ENCODE assay signal across 1 cellular context in the genomic region with DNA sequence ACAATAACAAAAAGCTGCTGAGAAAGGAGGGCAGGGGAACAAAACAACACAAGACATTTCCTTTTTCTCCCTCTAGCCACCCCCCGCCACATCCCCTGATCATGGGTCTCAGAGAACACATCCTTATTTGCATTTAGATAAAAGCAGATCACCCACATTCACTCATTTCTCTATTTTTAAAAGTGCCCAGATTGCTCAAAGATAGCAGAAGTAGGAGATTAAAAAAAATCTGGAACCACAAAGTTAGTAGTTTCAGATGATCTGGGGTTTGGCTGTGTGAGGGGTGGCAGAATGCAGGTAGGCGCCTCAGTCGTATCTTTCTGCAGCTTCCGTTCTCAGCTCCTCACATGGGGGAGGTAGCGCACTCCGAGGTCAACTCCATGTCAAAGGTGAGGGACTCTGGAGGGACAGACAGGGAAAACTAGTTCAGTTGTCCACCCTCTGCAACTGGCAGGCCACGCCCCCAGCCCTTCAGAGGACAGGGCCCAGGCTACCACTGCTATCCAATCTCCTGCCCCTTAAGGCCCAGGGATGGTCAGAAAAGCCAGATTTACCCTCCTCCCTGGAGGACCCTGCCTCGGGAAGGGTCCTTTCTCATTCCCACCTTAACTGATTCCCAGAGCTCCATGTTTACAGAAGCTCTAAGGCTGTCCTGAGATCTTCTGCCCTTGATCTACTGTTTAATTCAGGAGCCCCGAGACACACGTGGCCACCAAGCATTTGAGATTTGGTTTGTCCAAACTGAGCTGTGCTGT.
A peak's percentile ranks its signal among the peaks of the same experiment; 100 is the strongest.
TF ChIP-seq lines count a peak whose summit lies in the region.

No MANE protein-coding gene starts in this region.

TF ChIP-seq in K562, 482 proteins besides CTCF, POLR2A, EP300 and RAD21 (continued from another document and continues in another):
- TF ChIP-seq, protein P1, sequence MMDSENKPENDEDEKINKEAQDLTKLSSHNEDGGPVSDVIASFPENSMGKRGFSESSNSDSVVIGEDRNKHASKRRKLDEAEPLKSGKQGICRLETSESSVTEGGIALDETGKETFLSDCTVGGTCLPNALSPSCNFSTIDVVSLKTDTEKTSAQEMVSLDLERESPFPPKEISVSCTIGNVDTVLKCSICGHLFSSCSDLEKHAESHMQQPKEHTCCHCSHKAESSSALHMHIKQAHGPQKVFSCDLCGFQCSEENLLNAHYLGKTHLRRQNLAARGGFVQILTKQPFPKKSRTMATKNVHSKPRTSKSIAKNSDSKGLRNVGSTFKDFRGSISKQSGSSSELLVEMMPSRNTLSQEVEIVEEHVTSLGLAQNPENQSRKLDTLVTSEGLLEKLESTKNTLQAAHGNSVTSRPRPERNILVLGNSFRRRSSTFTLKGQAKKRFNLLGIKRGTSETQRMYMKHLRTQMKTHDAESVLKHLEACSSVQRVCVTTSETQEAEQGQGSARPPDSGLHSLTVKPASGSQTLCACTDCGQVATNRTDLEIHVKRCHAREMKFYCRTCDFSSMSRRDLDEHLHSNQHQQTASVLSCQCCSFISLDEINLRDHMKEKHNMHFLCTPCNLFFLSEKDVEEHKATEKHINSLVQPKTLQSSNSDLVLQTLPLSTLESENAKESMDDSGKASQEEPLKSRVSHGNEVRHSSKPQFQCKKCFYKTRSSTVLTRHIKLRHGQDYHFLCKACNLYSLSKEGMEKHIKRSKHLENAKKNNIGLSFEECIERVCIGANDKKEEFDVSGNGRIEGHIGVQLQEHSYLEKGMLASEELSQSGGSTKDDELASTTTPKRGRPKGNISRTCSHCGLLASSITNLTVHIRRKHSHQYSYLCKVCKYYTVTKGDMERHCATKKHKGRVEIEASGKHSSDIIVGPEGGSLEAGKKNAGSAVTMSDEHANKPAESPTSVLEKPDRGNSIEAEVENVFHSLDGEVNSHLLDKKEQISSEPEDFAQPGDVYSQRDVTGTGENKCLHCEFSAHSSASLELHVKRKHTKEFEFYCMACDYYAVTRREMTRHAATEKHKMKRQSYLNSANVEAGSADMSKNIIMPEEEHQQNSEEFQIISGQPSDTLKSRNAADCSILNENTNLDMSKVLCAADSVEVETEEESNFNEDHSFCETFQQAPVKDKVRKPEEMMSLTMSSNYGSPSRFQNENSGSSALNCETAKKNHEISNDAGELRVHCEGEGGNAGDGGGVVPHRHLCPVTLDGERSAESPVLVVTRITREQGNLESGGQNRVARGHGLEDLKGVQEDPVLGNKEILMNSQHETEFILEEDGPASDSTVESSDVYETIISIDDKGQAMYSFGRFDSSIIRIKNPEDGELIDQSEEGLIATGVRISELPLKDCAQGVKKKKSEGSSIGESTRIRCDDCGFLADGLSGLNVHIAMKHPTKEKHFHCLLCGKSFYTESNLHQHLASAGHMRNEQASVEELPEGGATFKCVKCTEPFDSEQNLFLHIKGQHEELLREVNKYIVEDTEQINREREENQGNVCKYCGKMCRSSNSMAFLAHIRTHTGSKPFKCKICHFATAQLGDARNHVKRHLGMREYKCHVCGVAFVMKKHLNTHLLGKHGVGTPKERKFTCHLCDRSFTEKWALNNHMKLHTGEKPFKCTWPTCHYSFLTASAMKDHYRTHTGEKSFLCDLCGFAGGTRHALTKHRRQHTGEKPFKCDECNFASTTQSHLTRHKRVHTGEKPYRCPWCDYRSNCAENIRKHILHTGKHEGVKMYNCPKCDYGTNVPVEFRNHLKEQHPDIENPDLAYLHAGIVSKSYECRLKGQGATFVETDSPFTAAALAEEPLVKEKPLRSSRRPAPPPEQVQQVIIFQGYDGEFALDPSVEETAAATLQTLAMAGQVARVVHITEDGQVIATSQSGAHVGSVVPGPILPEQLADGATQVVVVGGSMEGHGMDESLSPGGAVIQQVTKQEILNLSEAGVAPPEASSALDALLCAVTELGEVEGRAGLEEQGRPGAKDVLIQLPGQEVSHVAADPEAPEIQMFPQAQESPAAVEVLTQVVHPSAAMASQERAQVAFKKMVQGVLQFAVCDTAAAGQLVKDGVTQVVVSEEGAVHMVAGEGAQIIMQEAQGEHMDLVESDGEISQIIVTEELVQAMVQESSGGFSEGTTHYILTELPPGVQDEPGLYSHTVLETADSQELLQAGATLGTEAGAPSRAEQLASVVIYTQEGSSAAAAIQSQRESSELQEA (IDR thresholded peaks at IDR 0.05; ENCODE audit: low read depth): no peak
- TF ChIP-seq, protein P2, sequence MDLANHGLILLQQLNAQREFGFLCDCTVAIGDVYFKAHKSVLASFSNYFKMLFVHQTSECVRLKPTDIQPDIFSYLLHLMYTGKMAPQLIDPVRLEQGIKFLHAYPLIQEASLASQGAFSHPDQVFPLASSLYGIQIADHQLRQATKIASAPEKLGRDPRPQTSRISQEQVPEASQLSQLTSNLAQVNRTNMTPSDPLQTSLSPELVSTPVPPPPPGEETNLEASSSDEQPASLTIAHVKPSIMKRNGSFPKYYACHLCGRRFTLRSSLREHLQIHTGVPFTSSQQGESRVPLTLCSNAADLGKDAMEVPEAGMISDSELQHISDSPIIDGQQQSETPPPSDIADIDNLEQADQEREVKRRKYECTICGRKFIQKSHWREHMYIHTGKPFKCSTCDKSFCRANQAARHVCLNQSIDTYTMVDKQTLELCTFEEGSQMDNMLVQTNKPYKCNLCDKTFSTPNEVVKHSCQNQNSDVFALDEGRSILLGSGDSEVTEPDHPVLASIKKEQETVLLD (IDR thresholded peaks at IDR 0.05): no peak; the same call in 1 of the 2 replicates
- TF ChIP-seq KLF6 (CRISPR knock-in tag; IDR thresholded peaks at IDR 0.05; ENCODE audit: borderline replicate concordance) (no peak), L3MBTL2 (IDR thresholded peaks at IDR 0.05) (peak; percentile 81), FOXJ2 (tag; IDR thresholded peaks at IDR 0.05) (no peak), NR1H2 (CRISPR knock-in tag; IDR thresholded peaks at IDR 0.05) (no peak), DIDO1 (tag; IDR thresholded peaks at IDR 0.05; ENCODE audit: low read depth) (no peak), CREBBP (IDR thresholded peaks at IDR 0.05; ENCODE audit: low read depth, low read length) (no peak), HMGN3 (IDR thresholded peaks at IDR 0.05; ENCODE audit: borderline replicate concordance, extremely low read depth, insufficient read length, low read depth, low read length) (no peak), RBM17 (IDR thresholded peaks at IDR 0.05; ENCODE audit: borderline replicate concordance, low read depth, low read length) (no peak), ZC3H11A (IDR thresholded peaks at IDR 0.05; ENCODE audit: low read depth, low read length) (no peak), ZC3H4 (CRISPR knock-in tag; IDR thresholded peaks at IDR 0.05; ENCODE audit: borderline replicate concordance) (no peak), NFATC3 (IDR thresholded peaks at IDR 0.05) (0 out of 2 replicates have a peak, but pooled peaks have one; percentile 54), RNF2 (IDR thresholded peaks at IDR 0.05) (peak; percentile 95), FOXK1 (CRISPR knock-in tag; IDR thresholded peaks at IDR 0.05; ENCODE audit: borderline replicate concordance) (no peak), ZNF146 (CRISPR knock-in tag; IDR thresholded peaks at IDR 0.05; ENCODE audit: unreplicated experiment) (no peak), NBN (IDR thresholded peaks at IDR 0.05; ENCODE audit: low read depth) (no peak), SMARCC2 (IDR thresholded peaks at IDR 0.05; ENCODE audit: low read depth) (no peak), PHF8 (IDR thresholded peaks at IDR 0.05; ENCODE audit: borderline replicate concordance, low read length) (no peak), SLC30A9 (CRISPR knock-in tag; IDR thresholded peaks at IDR 0.05) (no peak)
- TF ChIP-seq, protein P3, sequence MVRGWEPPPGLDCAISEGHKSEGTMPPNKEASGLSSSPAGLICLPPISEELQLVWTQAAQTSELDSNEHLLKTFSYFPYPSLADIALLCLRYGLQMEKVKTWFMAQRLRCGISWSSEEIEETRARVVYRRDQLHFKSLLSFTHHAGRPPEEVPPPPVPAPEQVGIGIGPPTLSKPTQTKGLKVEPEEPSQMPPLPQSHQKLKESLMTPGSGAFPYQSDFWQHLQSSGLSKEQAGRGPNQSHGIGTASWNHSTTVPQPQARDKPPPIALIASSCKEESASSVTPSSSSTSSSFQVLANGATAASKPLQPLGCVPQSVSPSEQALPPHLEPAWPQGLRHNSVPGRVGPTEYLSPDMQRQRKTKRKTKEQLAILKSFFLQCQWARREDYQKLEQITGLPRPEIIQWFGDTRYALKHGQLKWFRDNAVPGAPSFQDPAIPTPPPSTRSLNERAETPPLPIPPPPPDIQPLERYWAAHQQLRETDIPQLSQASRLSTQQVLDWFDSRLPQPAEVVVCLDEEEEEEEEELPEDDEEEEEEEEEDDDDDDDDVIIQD (CRISPR knock-in tag; IDR thresholded peaks at IDR 0.05): 0 out of 2 replicates have a peak, but pooled peaks have one; percentile 25
- TF ChIP-seq, protein P4, sequence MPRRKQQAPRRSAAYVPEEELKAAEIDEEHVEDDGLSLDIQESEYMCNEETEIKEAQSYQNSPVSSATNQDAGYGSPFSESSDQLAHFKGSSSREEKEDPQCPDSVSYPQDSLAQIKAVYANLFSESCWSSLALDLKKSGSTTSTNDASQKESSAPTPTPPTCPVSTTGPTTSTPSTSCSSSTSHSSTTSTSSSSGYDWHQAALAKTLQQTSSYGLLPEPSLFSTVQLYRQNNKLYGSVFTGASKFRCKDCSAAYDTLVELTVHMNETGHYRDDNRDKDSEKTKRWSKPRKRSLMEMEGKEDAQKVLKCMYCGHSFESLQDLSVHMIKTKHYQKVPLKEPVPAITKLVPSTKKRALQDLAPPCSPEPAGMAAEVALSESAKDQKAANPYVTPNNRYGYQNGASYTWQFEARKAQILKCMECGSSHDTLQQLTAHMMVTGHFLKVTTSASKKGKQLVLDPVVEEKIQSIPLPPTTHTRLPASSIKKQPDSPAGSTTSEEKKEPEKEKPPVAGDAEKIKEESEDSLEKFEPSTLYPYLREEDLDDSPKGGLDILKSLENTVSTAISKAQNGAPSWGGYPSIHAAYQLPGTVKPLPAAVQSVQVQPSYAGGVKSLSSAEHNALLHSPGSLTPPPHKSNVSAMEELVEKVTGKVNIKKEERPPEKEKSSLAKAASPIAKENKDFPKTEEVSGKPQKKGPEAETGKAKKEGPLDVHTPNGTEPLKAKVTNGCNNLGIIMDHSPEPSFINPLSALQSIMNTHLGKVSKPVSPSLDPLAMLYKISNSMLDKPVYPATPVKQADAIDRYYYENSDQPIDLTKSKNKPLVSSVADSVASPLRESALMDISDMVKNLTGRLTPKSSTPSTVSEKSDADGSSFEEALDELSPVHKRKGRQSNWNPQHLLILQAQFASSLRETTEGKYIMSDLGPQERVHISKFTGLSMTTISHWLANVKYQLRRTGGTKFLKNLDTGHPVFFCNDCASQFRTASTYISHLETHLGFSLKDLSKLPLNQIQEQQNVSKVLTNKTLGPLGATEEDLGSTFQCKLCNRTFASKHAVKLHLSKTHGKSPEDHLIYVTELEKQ (CRISPR knock-in tag; IDR thresholded peaks at IDR 0.05): no peak
- TF ChIP-seq, protein P5, sequence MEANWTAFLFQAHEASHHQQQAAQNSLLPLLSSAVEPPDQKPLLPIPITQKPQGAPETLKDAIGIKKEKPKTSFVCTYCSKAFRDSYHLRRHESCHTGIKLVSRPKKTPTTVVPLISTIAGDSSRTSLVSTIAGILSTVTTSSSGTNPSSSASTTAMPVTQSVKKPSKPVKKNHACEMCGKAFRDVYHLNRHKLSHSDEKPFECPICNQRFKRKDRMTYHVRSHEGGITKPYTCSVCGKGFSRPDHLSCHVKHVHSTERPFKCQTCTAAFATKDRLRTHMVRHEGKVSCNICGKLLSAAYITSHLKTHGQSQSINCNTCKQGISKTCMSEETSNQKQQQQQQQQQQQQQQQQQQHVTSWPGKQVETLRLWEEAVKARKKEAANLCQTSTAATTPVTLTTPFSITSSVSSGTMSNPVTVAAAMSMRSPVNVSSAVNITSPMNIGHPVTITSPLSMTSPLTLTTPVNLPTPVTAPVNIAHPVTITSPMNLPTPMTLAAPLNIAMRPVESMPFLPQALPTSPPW (CRISPR knock-in tag; IDR thresholded peaks at IDR 0.05): peak; percentile 41
- TF ChIP-seq, protein P6, sequence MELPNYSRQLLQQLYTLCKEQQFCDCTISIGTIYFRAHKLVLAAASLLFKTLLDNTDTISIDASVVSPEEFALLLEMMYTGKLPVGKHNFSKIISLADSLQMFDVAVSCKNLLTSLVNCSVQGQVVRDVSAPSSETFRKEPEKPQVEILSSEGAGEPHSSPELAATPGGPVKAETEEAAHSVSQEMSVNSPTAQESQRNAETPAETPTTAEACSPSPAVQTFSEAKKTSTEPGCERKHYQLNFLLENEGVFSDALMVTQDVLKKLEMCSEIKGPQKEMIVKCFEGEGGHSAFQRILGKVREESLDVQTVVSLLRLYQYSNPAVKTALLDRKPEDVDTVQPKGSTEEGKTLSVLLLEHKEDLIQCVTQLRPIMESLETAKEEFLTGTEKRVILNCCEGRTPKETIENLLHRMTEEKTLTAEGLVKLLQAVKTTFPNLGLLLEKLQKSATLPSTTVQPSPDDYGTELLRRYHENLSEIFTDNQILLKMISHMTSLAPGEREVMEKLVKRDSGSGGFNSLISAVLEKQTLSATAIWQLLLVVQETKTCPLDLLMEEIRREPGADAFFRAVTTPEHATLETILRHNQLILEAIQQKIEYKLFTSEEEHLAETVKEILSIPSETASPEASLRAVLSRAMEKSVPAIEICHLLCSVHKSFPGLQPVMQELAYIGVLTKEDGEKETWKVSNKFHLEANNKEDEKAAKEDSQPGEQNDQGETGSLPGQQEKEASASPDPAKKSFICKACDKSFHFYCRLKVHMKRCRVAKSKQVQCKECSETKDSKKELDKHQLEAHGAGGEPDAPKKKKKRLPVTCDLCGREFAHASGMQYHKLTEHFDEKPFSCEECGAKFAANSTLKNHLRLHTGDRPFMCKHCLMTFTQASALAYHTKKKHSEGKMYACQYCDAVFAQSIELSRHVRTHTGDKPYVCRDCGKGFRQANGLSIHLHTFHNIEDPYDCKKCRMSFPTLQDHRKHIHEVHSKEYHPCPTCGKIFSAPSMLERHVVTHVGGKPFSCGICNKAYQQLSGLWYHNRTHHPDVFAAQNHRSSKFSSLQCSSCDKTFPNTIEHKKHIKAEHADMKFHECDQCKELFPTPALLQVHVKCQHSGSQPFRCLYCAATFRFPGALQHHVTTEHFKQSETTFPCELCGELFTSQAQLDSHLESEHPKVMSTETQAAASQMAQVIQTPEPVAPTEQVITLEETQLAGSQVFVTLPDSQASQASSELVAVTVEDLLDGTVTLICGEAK (IDR thresholded peaks at IDR 0.05): no peak
- TF ChIP-seq, protein P6 (CRISPR knock-in tag; IDR thresholded peaks at IDR 0.05): no peak
